In genomic region chr1:13224480-13225060, GRCh38 we compare ENCODE assay signal across 25 cellular contexts. TPM values are rescaled to one million over a fixed set of nuclear protein-coding genes. Genes with fewer than 3 reads are reported as not detected.
"Had no signal": no experiment of that assay in that cellular context is flagged by ENCODE, and none has a peak within 500 bp of the region (broad histone marks: within the 10 kb centered on the region; RNA-seq: fewer than 3 reads in every experiment).

No MANE protein-coding gene starts in this region.

- H3K9me3 ChIP-seq: body of pancreas, sigmoid colon, vagina had no signal

- H3K4me3 Mint-ChIP-seq: activated naive CD4-positive, alpha-beta T cell treated with anti-CD3 and anti-CD28 coated beads, Interleukin-2, amount 50 U/mL, for 24 hours; activated T-cell treated with anti-CD3 and anti-CD28 coated beads, Interleukin-2, amount 50 U/mL, for 24 hours; T-cell had no signal

- H3K27ac ChIP-seq: body of pancreas, foreskin keratinocyte, sigmoid colon, SK-N-MC, vagina had no signal

- H3K36me3 Mint-ChIP-seq: activated naive CD4-positive, alpha-beta T cell treated with anti-CD3 and anti-CD28 coated beads, Interleukin-2, amount 50 U/mL, for 24 hours; T-cell had no signal

- ATAC-seq: body of pancreas, foreskin keratinocyte, T-cell had no signal

- H3K27ac Mint-ChIP-seq: activated naive CD4-positive, alpha-beta T cell treated with anti-CD3 and anti-CD28 coated beads, Interleukin-2, amount 50 U/mL, for 24 hours; activated T-cell treated with anti-CD3 and anti-CD28 coated beads, Interleukin-2, amount 50 U/mL, for 24 hours; T-cell had no signal

- H3K27me3 ChIP-seq: body of pancreas, foreskin keratinocyte, sigmoid colon, vagina had no signal

- H3K36me3 ChIP-seq: sigmoid colon, vagina had no signal

- H3K4me1 ChIP-seq: body of pancreas, foreskin keratinocyte, sigmoid colon, vagina had no signal

- H3K4me1 Mint-ChIP-seq: activated naive CD4-positive, alpha-beta T cell treated with anti-CD3 and anti-CD28 coated beads, Interleukin-2, amount 50 U/mL, for 24 hours; T-cell had no signal

- H3K9me3 Mint-ChIP-seq: activated naive CD4-positive, alpha-beta T cell treated with anti-CD3 and anti-CD28 coated beads, Interleukin-2, amount 50 U/mL, for 24 hours; activated T-cell treated with anti-CD3 and anti-CD28 coated beads, Interleukin-2, amount 50 U/mL, for 24 hours; T-cell had no signal

- DNase-seq: activated CD4-positive, alpha-beta T cell treated with anti-CD3 and anti-CD28 coated beads for 4 hours; activated effector memory CD4-positive, alpha-beta T cell treated with Interleukin-2 at 50 U/mL for 16 hours; activated T-cell treated with anti-CD3 and anti-CD28 coated beads, Interleukin-2, amount 50 U/mL, for 24 hours; body of pancreas; central memory CD4-positive, alpha-beta T cell; cortex of kidney; effector CD4-positive, alpha-beta T cell; foreskin keratinocyte; glutamatergic neuron; hypothalamus; kidney; mesendoderm; sigmoid colon; stimulated activated CD4-positive, alpha-beta T cell treated with anti-CD3 and anti-CD28 coated beads, Interleukin-1b, Interleukin-23, amount 100 ng/mL, for 48 hours; T-cell had no signal

- H3K4me3 ChIP-seq: body of pancreas, sigmoid colon, SK-N-MC, vagina had no signal

RNA-seq across cellular contexts. Expression of gene PRAMEF18, which starts 1.4 kb away (rescaled TPM):
- total RNA-seq: activated CD8-positive, alpha-beta memory T cell treated with anti-CD3 and anti-CD28 coated beads for 36 hours; body of pancreas; endothelial cell of umbilical vein; foreskin keratinocyte; kidney; liver; omental fat pad; pulmonary artery endothelial cell; sigmoid colon; T-cell; vagina had no signal
- polyA plus RNA-seq: endothelial cell of umbilical vein, foreskin keratinocyte, liver, neural cell, sigmoid colon had no signal

RNA-seq across cellular contexts. Expression of gene PRAMEF13, which starts 23.4 kb away (rescaled TPM):
- total RNA-seq: activated CD8-positive, alpha-beta memory T cell treated with anti-CD3 and anti-CD28 coated beads for 36 hours; body of pancreas; endothelial cell of umbilical vein; foreskin keratinocyte; kidney; liver; omental fat pad; pulmonary artery endothelial cell; sigmoid colon; T-cell; vagina had no signal
- polyA plus RNA-seq: endothelial cell of umbilical vein, foreskin keratinocyte, liver, neural cell, sigmoid colon had no signal

RNA-seq across cellular contexts. Expression of gene PRAMEF5, which starts 29.4 kb away (rescaled TPM):
- total RNA-seq: activated CD8-positive, alpha-beta memory T cell treated with anti-CD3 and anti-CD28 coated beads for 36 hours; body of pancreas; endothelial cell of umbilical vein; foreskin keratinocyte; kidney; liver; omental fat pad; pulmonary artery endothelial cell; sigmoid colon; T-cell; vagina had no signal
- polyA plus RNA-seq: endothelial cell of umbilical vein, foreskin keratinocyte, liver, neural cell, sigmoid colon, thymus had no signal

RNA-seq across cellular contexts. Expression of gene PRAMEF9, which starts 52.9 kb away (rescaled TPM):
- total RNA-seq: activated CD8-positive, alpha-beta memory T cell treated with anti-CD3 and anti-CD28 coated beads for 36 hours; body of pancreas; endothelial cell of umbilical vein; foreskin keratinocyte; kidney; liver; omental fat pad; pulmonary artery endothelial cell; sigmoid colon; T-cell; vagina had no signal
- polyA plus RNA-seq: endothelial cell of umbilical vein, foreskin keratinocyte, liver, neural cell, sigmoid colon had no signal

RNA-seq across cellular contexts. Expression of gene HNRNPCL4, which starts 59.1 kb away (rescaled TPM):
- total RNA-seq: activated CD8-positive, alpha-beta memory T cell treated with anti-CD3 and anti-CD28 coated beads for 36 hours; body of pancreas; endothelial cell of umbilical vein; foreskin keratinocyte; kidney; liver; omental fat pad; pulmonary artery endothelial cell; sigmoid colon; T-cell; vagina had no signal
- polyA plus RNA-seq: endothelial cell of umbilical vein, foreskin keratinocyte, liver, neural cell, sigmoid colon had no signal
